In genomic region chr1:217135987-217136894, GRCh38 we compare ENCODE assay signal across 8 cellular contexts.
DNase-seq lines count a peak whose midpoint lies in the region; ATAC-seq and TF ChIP-seq lines count a peak whose summit lies in the region.
"Had no signal": no experiment of that assay in that cellular context is flagged by ENCODE, and none has a peak within 500 bp of the region (broad histone marks: within the 10 kb centered on the region; RNA-seq: fewer than 3 reads in every experiment).

No MANE protein-coding gene starts in this region.

- H3K27me3 ChIP-seq in GM23248 (replicated peaks; ENCODE audit: insufficient read depth) (peaks cover 74% of the 10 kb centered on the region), gastrocnemius medialis (peaks cover 0 to 33% (median 14%) of the 10 kb centered on the region in 3 donors)

- no peaks in the 10 kb centered on the region for H3K36me3 ChIP-seq in GM23248 (ENCODE audit: low read depth)
- no peaks in the 10 kb centered on the region for H3K36me3 ChIP-seq in gastrocnemius medialis

- H3K4me1 ChIP-seq in GM23248 (ENCODE audit: insufficient read depth), result no peaks in the 10 kb centered on the region
- H3K4me1 ChIP-seq in gastrocnemius medialis, result no peaks in the 10 kb centered on the region

- peak overlapping the region; percentile 74; the same call in 1 of the 2 replicates for H3K4me3 ChIP-seq in GM23248
- H3K4me3 ChIP-seq in iPS-11a (ENCODE audit: low read depth, low read length), result peak overlapping the region; percentile 50
- H3K4me3 ChIP-seq in gastrocnemius medialis, result peak overlapping the region; percentile 47 to 65 (median 61)

- ATAC-seq in gastrocnemius medialis (no peak), HG03280 (IDR thresholded peaks at IDR 0.05; ENCODE audit: unreplicated experiment) (no peak)

- no peaks in the 10 kb centered on the region for H3K9me2 ChIP-seq in GM23248 (ENCODE audit: insufficient read depth)

- no peak overlapping the region for H3K9ac ChIP-seq in GM23248

- H3K27ac ChIP-seq in GM23248 (no peak overlapping the region), gastrocnemius medialis (no peak overlapping the region)

- DNase-seq in GM23248 (no peak), NCI-H69 (lab: John Stamatoyannopoulos, UW) (peak; percentile 55), gastrocnemius medialis (no peak), posterior vena cava (ENCODE audit: low spot score) (no peak), GDM1 (lab: John Stamatoyannopoulos, UW) (no peak)
- DNase-seq: stimulated activated CD4-positive, alpha-beta T cell treated with anti-CD3 and anti-CD28 coated beads, Interleukin-4, amount 100 ng/mL, for 4 hours had no signal

- no peaks in the 10 kb centered on the region for H4K20me1 ChIP-seq in GM23248 (ENCODE audit: insufficient read depth)

- H3F3A ChIP-seq in GM23248 (ENCODE audit: insufficient read depth), result no peaks in the 10 kb centered on the region

- 20% methylated on average over 36 of the region's 36 CpGs for WGBS in GM23248 (ENCODE audit: low coverage in 1 of 2, low lambda C conversion rate in 2 of 2, missing lambda C conversion rate in 2 of 2), 2 experiments

- intact Hi-C loops in gastrocnemius medialis (cut with DNase I; ENCODE audit: low total_unique reads), result no loop called here
- intact Hi-C loops in posterior vena cava (cut with DNase I), result loop anchor here in 1 of 2 donors (2.0 kb wide), 1 partner anchor 19 kb away; no protein-coding TSS in a partner anchor

- H3K9me3 ChIP-seq in GM23248 (ENCODE audit: low read depth) (no peaks in the 10 kb centered on the region), gastrocnemius medialis (no peaks in the 10 kb centered on the region)

- H2AFZ ChIP-seq in GM23248, result no peak overlapping the region

- in situ Hi-C loops in GM23248 (cut with MboI), result no loop called here
- in situ Hi-C loops in gastrocnemius medialis (cut with MboI; ENCODE audit: low sequenced_read_pairs in 4 of 4), result no loop called here

- TF ChIP-seq POLR2A in gastrocnemius medialis (IDR thresholded peaks at IDR 0.05), result no peak

- H3K79me2 ChIP-seq in GM23248 (ENCODE audit: insufficient read depth), result no peaks in the 10 kb centered on the region

- peak overlapping the region; percentile 76 for H3K4me2 ChIP-seq in GM23248 (ENCODE audit: unreplicated experiment)

- TF ChIP-seq CTCF in gastrocnemius medialis (IDR thresholded peaks at IDR 0.05 in 4 of 5, conservative IDR thresholded peaks at IDR 0.05 in 1 of 5), result no peak
